ENCODE assay signal across 1 cellular context in the genomic region with DNA sequence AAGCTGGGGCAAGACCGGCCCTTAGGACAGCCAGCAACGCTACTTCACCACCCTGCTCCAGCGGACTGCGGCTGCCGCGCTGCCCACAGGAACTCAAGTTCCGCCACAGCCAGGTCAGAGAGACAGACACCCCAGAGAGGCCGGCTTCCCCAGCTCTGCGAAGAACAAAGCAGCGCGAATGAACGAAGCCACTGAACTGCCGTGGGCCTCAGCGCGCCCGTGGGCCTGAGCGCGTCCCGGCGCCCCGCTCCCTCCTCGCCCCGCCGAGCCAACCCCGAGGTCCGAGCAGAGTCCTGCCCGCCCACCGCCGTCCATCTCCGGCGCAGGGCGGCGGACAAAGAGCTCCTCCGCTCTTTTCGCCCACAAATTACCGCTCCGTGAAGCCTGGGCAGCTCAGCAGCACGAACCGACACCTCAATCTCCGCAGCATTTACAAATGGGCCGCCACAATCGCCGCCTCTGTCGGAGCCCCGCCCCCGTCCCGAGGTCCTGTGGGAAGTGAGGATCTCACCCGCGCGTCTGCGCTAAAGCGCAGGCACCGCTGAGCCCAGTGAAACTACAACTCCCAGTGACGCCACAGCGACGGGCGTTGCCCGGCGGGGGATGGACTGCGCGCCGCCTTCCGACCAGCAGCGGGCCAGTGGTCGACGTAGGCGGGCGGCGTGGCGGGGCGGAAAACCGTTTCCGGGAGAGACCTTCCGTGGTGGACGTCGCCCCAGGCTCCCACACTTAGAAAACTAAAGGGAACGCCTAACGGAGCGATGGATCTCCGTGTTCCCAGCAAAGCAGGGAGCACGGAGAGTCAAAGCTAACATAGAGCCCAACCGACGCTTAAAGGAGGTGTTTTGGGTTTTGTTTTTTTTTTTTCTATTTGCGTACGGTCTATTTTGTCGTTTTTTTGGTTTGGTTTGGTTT.
TF ChIP-seq lines count a peak whose summit lies in the region.

No MANE protein-coding gene starts in this region.

TF ChIP-seq in H1, 55 proteins besides CTCF, POLR2A, EP300 and RAD21 (continues in another document):
- TF ChIP-seq SP4 (IDR thresholded peaks at IDR 0.05; ENCODE audit: low read length) = no peak
- TF ChIP-seq HDAC2 (IDR thresholded peaks at IDR 0.05; ENCODE audit: borderline replicate concordance in 1 of 2, low read depth in 2 of 2, low read length in 2 of 2) = no peak; a peak in 1 of 4 replicates
- TF ChIP-seq SRF (IDR thresholded peaks at IDR 0.05; ENCODE audit: low read depth, low read length) = no peak
- TF ChIP-seq ZNF274 (IDR thresholded peaks at IDR 0.05; ENCODE audit: borderline replicate concordance, extremely low read depth, low read length) = no peak
- peak; percentile 80 for TF ChIP-seq POLR2AphosphoS5 (IDR thresholded peaks at IDR 0.05; ENCODE audit: low read depth, low read length)
- TF ChIP-seq, protein P1, sequence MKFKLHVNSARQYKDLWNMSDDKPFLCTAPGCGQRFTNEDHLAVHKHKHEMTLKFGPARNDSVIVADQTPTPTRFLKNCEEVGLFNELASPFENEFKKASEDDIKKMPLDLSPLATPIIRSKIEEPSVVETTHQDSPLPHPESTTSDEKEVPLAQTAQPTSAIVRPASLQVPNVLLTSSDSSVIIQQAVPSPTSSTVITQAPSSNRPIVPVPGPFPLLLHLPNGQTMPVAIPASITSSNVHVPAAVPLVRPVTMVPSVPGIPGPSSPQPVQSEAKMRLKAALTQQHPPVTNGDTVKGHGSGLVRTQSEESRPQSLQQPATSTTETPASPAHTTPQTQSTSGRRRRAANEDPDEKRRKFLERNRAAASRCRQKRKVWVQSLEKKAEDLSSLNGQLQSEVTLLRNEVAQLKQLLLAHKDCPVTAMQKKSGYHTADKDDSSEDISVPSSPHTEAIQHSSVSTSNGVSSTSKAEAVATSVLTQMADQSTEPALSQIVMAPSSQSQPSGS (IDR thresholded peaks at IDR 0.05; ENCODE audit: low read length) = no peak
- no peak for TF ChIP-seq SAP30 (IDR thresholded peaks at IDR 0.05; ENCODE audit: insufficient read depth, insufficient replicate concordance, low read length)
- TF ChIP-seq SUZ12 (IDR thresholded peaks at IDR 0.05; ENCODE audit: low read length) = no peak
- TF ChIP-seq PHF8 (conservative IDR thresholded peaks at IDR 0.05; ENCODE audit: low read depth, low read length) = peak; percentile 68; the same call in 1 of the 2 replicates
- peak; percentile 80 for TF ChIP-seq SIX5 (IDR thresholded peaks at IDR 0.05; ENCODE audit: low read depth, low read length)
- TF ChIP-seq JUN (IDR thresholded peaks at IDR 0.05; ENCODE audit: low read depth, low read length) = no peak
- no peak for TF ChIP-seq NANOG (IDR thresholded peaks at IDR 0.05; ENCODE audit: insufficient read depth, low read depth, low read length, poor library complexity, severe bottlenecking)
- TF ChIP-seq, protein P2, sequence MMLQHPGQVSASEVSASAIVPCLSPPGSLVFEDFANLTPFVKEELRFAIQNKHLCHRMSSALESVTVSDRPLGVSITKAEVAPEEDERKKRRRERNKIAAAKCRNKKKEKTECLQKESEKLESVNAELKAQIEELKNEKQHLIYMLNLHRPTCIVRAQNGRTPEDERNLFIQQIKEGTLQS (IDR thresholded peaks at IDR 0.05; ENCODE audit: insufficient read depth, low read depth, low read length) = no peak
- TF ChIP-seq RFX5 (IDR thresholded peaks at IDR 0.05; ENCODE audit: borderline replicate concordance, low read depth, low read length) = no peak
- peak; percentile 90 for TF ChIP-seq TAF1 (IDR thresholded peaks at IDR 0.05; ENCODE audit: low read depth, low read length)
- TF ChIP-seq, protein P3, sequence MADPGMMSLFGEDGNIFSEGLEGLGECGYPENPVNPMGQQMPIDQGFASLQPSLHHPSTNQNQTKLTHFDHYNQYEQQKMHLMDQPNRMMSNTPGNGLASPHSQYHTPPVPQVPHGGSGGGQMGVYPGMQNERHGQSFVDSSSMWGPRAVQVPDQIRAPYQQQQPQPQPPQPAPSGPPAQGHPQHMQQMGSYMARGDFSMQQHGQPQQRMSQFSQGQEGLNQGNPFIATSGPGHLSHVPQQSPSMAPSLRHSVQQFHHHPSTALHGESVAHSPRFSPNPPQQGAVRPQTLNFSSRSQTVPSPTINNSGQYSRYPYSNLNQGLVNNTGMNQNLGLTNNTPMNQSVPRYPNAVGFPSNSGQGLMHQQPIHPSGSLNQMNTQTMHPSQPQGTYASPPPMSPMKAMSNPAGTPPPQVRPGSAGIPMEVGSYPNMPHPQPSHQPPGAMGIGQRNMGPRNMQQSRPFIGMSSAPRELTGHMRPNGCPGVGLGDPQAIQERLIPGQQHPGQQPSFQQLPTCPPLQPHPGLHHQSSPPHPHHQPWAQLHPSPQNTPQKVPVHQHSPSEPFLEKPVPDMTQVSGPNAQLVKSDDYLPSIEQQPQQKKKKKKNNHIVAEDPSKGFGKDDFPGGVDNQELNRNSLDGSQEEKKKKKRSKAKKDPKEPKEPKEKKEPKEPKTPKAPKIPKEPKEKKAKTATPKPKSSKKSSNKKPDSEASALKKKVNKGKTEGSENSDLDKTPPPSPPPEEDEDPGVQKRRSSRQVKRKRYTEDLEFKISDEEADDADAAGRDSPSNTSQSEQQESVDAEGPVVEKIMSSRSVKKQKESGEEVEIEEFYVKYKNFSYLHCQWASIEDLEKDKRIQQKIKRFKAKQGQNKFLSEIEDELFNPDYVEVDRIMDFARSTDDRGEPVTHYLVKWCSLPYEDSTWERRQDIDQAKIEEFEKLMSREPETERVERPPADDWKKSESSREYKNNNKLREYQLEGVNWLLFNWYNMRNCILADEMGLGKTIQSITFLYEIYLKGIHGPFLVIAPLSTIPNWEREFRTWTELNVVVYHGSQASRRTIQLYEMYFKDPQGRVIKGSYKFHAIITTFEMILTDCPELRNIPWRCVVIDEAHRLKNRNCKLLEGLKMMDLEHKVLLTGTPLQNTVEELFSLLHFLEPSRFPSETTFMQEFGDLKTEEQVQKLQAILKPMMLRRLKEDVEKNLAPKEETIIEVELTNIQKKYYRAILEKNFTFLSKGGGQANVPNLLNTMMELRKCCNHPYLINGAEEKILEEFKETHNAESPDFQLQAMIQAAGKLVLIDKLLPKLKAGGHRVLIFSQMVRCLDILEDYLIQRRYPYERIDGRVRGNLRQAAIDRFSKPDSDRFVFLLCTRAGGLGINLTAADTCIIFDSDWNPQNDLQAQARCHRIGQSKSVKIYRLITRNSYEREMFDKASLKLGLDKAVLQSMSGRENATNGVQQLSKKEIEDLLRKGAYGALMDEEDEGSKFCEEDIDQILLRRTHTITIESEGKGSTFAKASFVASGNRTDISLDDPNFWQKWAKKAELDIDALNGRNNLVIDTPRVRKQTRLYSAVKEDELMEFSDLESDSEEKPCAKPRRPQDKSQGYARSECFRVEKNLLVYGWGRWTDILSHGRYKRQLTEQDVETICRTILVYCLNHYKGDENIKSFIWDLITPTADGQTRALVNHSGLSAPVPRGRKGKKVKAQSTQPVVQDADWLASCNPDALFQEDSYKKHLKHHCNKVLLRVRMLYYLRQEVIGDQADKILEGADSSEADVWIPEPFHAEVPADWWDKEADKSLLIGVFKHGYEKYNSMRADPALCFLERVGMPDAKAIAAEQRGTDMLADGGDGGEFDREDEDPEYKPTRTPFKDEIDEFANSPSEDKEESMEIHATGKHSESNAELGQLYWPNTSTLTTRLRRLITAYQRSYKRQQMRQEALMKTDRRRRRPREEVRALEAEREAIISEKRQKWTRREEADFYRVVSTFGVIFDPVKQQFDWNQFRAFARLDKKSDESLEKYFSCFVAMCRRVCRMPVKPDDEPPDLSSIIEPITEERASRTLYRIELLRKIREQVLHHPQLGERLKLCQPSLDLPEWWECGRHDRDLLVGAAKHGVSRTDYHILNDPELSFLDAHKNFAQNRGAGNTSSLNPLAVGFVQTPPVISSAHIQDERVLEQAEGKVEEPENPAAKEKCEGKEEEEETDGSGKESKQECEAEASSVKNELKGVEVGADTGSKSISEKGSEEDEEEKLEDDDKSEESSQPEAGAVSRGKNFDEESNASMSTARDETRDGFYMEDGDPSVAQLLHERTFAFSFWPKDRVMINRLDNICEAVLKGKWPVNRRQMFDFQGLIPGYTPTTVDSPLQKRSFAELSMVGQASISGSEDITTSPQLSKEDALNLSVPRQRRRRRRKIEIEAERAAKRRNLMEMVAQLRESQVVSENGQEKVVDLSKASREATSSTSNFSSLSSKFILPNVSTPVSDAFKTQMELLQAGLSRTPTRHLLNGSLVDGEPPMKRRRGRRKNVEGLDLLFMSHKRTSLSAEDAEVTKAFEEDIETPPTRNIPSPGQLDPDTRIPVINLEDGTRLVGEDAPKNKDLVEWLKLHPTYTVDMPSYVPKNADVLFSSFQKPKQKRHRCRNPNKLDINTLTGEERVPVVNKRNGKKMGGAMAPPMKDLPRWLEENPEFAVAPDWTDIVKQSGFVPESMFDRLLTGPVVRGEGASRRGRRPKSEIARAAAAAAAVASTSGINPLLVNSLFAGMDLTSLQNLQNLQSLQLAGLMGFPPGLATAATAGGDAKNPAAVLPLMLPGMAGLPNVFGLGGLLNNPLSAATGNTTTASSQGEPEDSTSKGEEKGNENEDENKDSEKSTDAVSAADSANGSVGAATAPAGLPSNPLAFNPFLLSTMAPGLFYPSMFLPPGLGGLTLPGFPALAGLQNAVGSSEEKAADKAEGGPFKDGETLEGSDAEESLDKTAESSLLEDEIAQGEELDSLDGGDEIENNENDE (IDR thresholded peaks at IDR 0.05; ENCODE audit: insufficient replicate concordance, low read length) = no peak
- TF ChIP-seq RNF2 (IDR thresholded peaks at IDR 0.05; ENCODE audit: borderline replicate concordance, low read depth, low read length, missing control alignments, poor library complexity, severe bottlenecking) = no peak
- TF ChIP-seq SP2 (IDR thresholded peaks at IDR 0.05; ENCODE audit: low read length) = no peak
- no peak for TF ChIP-seq CBX5 (IDR thresholded peaks at IDR 0.05; ENCODE audit: low read depth, low read length)
- TF ChIP-seq CHD1 (IDR thresholded peaks at IDR 0.05; ENCODE audit: low read depth, low read length) = no peak
- TF ChIP-seq GABPA (IDR thresholded peaks at IDR 0.05; ENCODE audit: borderline replicate concordance, insufficient read depth, low read length) = 0 out of 2 replicates have a peak, but pooled peaks have one; percentile 31
- no peak for TF ChIP-seq YY1 (IDR thresholded peaks at IDR 0.05; ENCODE audit: low read depth, low read length)
- TF ChIP-seq EGR1 (IDR thresholded peaks at IDR 0.05; ENCODE audit: borderline replicate concordance, low read depth, low read length) = peak; percentile 24; the same call in 1 of the 2 replicates
- TF ChIP-seq SP1 (IDR thresholded peaks at IDR 0.05; ENCODE audit: low read depth, low read length) = no peak
- no peak for TF ChIP-seq NRF1 (IDR thresholded peaks at IDR 0.05; ENCODE audit: low read depth, low read length)
- TF ChIP-seq CEBPB (IDR thresholded peaks at IDR 0.05; ENCODE audit: low read depth, low read length) = no peak
- TF ChIP-seq CREB1 (IDR thresholded peaks at IDR 0.05) = peak; percentile 87
- TF ChIP-seq FOSL1 (IDR thresholded peaks at IDR 0.05; ENCODE audit: insufficient read depth, low read depth, low read length) = no peak
- no peak for TF ChIP-seq JUND (IDR thresholded peaks at IDR 0.05; ENCODE audit: low read length)
- peak; percentile 57 for TF ChIP-seq KDM4A (IDR thresholded peaks at IDR 0.05; ENCODE audit: low read depth, low read length, severe bottlenecking)
- TF ChIP-seq TBP (IDR thresholded peaks at IDR 0.05; ENCODE audit: low read depth, low read length) = peak; percentile 72
- TF ChIP-seq CTBP2 (IDR thresholded peaks at IDR 0.05; ENCODE audit: borderline replicate concordance, insufficient read depth, insufficient read length, low read length) = no peak
- peak; percentile 95 for TF ChIP-seq ASH2L (IDR thresholded peaks at IDR 0.05; ENCODE audit: low read length)
- TF ChIP-seq RXRA (IDR thresholded peaks at IDR 0.05; ENCODE audit: insufficient read depth, low read depth, low read length) = no peak
- peak; percentile 58; the same call in 1 of the 2 replicates for TF ChIP-seq CHD2 (IDR thresholded peaks at IDR 0.05; ENCODE audit: low read length)
- TF ChIP-seq KDM1A (IDR thresholded peaks at IDR 0.05; ENCODE audit: borderline replicate concordance, low read length) = no peak
- no peak for TF ChIP-seq CBX8 (IDR thresholded peaks at IDR 0.05; ENCODE audit: borderline replicate concordance, low read depth, low read length)
- no peak for TF ChIP-seq TEAD4 (IDR thresholded peaks at IDR 0.05; ENCODE audit: low read depth, low read length)
- peak in 1 of 2 experiments; percentile 82; a peak in 2 of 4 replicates for TF ChIP-seq SIN3A (conservative IDR thresholded peaks at IDR 0.05 in 1 of 2, IDR thresholded peaks at IDR 0.05 in 1 of 2; ENCODE audit: low read depth in 1 of 2, low read length in 2 of 2)
- TF ChIP-seq TCF12 (IDR thresholded peaks at IDR 0.05; ENCODE audit: low read depth, low read length) = 0 out of 2 replicates have a peak, but pooled peaks have one; percentile 51
- TF ChIP-seq, protein P4, sequence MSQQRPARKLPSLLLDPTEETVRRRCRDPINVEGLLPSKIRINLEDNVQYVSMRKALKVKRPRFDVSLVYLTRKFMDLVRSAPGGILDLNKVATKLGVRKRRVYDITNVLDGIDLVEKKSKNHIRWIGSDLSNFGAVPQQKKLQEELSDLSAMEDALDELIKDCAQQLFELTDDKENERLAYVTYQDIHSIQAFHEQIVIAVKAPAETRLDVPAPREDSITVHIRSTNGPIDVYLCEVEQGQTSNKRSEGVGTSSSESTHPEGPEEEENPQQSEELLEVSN (IDR thresholded peaks at IDR 0.05) = no peak
- no peak for TF ChIP-seq BCL11A (IDR thresholded peaks at IDR 0.05; ENCODE audit: low read depth in 2 of 2, low read length in 2 of 2)
- TF ChIP-seq, protein P5, sequence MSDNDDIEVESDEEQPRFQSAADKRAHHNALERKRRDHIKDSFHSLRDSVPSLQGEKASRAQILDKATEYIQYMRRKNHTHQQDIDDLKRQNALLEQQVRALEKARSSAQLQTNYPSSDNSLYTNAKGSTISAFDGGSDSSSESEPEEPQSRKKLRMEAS (IDR thresholded peaks at IDR 0.05) = peak; percentile 78
- no peak for TF ChIP-seq EZH2 (IDR thresholded peaks at IDR 0.05; ENCODE audit: low read depth, low read length, severe bottlenecking)
- 0 out of 2 replicates have a peak, but pooled peaks have one; percentile 42 for TF ChIP-seq BACH1 (IDR thresholded peaks at IDR 0.05; ENCODE audit: low read length)
- no peak for TF ChIP-seq HDAC6 (IDR thresholded peaks at IDR 0.05; ENCODE audit: low read depth, low read length)
- TF ChIP-seq BRCA1 (IDR thresholded peaks at IDR 0.05; ENCODE audit: low read depth, low read length) = no peak
- TF ChIP-seq, protein P6, sequence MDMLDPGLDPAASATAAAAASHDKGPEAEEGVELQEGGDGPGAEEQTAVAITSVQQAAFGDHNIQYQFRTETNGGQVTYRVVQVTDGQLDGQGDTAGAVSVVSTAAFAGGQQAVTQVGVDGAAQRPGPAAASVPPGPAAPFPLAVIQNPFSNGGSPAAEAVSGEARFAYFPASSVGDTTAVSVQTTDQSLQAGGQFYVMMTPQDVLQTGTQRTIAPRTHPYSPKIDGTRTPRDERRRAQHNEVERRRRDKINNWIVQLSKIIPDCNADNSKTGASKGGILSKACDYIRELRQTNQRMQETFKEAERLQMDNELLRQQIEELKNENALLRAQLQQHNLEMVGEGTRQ (IDR thresholded peaks at IDR 0.05; ENCODE audit: low read length) = no peak
- no peak for TF ChIP-seq KDM5A (IDR thresholded peaks at IDR 0.05; ENCODE audit: low read length)
- TF ChIP-seq RBBP5 (IDR thresholded peaks at IDR 0.05; ENCODE audit: borderline replicate concordance, low read depth, low read length) = peak; percentile 98; the same call in 1 of the 2 replicates
- no peak for TF ChIP-seq MAFK (IDR thresholded peaks at IDR 0.05; ENCODE audit: low read depth, low read length)
- TF ChIP-seq TAF7 (optimal IDR thresholded peaks at IDR 0.05; ENCODE audit: borderline replicate concordance, low read depth, low read length) = peak; percentile 83
- TF ChIP-seq GTF2F1 (IDR thresholded peaks at IDR 0.05; ENCODE audit: borderline replicate concordance, low read depth, low read length) = 0 out of 2 replicates have a peak, but pooled peaks have one; percentile 8
- no peak for TF ChIP-seq SIRT6 (IDR thresholded peaks at IDR 0.05; ENCODE audit: low read length)
